1 cellular context compared by ENCODE assay signal in the genomic region with DNA sequence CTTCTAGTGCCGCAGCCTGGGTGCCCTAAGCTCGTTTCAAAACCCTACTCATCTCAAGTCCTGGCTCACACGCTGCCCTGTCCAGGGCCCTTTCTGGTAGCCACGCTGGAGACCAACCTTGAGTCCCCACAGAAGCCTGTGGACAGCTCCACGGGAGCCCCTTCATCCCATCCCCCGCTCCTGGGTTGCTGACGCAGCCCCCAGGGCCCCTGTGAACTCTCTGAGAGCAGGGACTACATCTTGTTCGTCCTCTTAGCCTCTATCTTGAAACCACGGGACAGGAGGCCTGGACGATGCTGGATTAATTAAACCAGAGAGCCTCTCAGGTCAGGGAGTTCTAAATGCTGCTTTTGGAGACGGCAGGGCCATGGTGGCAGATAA.
TF ChIP-seq lines count a peak whose summit lies in the region.

No MANE protein-coding gene starts in this region.

TF ChIP-seq in K562, 482 proteins besides CTCF, POLR2A, EP300 and RAD21:
- TF ChIP-seq, protein P1, sequence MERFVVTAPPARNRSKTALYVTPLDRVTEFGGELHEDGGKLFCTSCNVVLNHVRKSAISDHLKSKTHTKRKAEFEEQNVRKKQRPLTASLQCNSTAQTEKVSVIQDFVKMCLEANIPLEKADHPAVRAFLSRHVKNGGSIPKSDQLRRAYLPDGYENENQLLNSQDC (CRISPR knock-in tag; IDR thresholded peaks at IDR 0.05), result no peak
- TF ChIP-seq, protein P2, sequence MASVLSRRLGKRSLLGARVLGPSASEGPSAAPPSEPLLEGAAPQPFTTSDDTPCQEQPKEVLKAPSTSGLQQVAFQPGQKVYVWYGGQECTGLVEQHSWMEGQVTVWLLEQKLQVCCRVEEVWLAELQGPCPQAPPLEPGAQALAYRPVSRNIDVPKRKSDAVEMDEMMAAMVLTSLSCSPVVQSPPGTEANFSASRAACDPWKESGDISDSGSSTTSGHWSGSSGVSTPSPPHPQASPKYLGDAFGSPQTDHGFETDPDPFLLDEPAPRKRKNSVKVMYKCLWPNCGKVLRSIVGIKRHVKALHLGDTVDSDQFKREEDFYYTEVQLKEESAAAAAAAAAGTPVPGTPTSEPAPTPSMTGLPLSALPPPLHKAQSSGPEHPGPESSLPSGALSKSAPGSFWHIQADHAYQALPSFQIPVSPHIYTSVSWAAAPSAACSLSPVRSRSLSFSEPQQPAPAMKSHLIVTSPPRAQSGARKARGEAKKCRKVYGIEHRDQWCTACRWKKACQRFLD (CRISPR knock-in tag; IDR thresholded peaks at IDR 0.05), result 0 out of 2 replicates have a peak, but pooled peaks have one; percentile 29
- TF ChIP-seq SMARCA4 (IDR thresholded peaks at IDR 0.05) (0 out of 2 replicates have a peak, but pooled peaks have one; percentile 2), ZFX (CRISPR knock-in tag; IDR thresholded peaks at IDR 0.05) (peak; percentile 38; the same call in 1 of the 2 replicates), MNT (conservative IDR thresholded peaks at IDR 0.05) (0 out of 4 replicates have a peak, but pooled peaks of 1 of the 2 experiments have one; percentile 2), UBTF (IDR thresholded peaks at IDR 0.05; ENCODE audit: borderline replicate concordance in 1 of 2, low read depth in 2 of 2, low read length in 2 of 2) (0 out of 4 replicates have a peak, but pooled peaks of 1 of the 2 experiments have one; percentile 24), ZBTB7A (IDR thresholded peaks at IDR 0.05; ENCODE audit: borderline replicate concordance, control insufficient read depth, low read depth, low read length) (peak; percentile 38; the same call in 1 of the 2 replicates), ELF1 (tag; IDR thresholded peaks at IDR 0.05) (0 out of 2 replicates have a peak, but pooled peaks have one; percentile 17)
- TF ChIP-seq, protein P3, sequence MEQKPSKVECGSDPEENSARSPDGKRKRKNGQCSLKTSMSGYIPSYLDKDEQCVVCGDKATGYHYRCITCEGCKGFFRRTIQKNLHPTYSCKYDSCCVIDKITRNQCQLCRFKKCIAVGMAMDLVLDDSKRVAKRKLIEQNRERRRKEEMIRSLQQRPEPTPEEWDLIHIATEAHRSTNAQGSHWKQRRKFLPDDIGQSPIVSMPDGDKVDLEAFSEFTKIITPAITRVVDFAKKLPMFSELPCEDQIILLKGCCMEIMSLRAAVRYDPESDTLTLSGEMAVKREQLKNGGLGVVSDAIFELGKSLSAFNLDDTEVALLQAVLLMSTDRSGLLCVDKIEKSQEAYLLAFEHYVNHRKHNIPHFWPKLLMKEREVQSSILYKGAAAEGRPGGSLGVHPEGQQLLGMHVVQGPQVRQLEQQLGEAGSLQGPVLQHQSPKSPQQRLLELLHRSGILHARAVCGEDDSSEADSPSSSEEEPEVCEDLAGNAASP (IDR thresholded peaks at IDR 0.05), result no peak
TF ChIP-seq in K562: peak in this region for 7.
